1 cellular context compared by ENCODE assay signal in the genomic region with DNA sequence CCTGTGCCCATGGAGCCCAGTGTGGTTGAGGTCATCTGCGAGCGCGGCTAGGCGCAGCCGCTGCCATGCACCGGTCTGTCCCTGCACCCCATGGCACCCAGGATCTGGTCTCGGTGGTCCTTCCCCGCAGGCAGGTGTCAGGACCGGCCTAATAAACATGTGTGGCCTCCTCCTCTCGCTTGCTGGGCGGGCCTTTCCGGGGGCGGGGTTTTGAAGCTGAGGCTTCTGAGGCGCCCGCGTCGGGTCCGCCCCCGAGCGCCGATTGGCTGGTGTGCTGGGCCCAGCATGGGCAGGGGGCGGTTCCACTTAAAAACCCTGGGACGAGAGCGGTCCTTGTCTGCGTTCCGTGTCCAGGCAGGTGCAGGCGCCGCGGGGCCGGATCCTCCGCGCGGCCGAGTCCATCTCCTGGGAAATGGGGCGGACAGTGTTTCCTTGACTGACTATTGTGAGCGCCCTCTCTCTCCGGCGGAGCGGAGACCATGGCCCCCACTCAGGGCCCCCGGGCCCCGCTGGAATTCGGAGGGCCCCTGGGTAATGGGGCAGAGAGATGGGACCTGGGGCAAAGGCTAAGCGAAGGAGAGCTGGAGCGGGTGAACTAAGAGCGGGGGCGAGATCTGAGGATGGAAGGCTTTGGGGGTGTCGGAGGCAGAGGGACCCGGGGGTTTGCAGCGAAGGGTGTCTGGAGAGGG.
TF ChIP-seq lines count a peak whose summit lies in the region.

A gene (plus strand): TSS at position 336 of the 689 bp plus-strand sequence. CDS start 144 bp downstream, at position 480.

TF ChIP-seq in HepG2, 621 proteins besides CTCF, POLR2A, EP300 and RAD21 (continued from another document and continues in another):
- TF ChIP-seq, protein P1, sequence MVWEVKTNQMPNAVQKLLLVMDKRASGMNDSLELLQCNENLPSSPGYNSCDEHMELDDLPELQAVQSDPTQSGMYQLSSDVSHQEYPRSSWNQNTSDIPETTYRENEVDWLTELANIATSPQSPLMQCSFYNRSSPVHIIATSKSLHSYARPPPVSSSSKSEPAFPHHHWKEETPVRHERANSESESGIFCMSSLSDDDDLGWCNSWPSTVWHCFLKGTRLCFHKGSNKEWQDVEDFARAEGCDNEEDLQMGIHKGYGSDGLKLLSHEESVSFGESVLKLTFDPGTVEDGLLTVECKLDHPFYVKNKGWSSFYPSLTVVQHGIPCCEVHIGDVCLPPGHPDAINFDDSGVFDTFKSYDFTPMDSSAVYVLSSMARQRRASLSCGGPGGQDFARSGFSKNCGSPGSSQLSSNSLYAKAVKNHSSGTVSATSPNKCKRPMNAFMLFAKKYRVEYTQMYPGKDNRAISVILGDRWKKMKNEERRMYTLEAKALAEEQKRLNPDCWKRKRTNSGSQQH (CRISPR knock-in tag; IDR thresholded peaks at IDR 0.05; ENCODE audit: low read depth): 0 out of 2 replicates have a peak, but pooled peaks have one; percentile 51
- TF ChIP-seq, protein P2, sequence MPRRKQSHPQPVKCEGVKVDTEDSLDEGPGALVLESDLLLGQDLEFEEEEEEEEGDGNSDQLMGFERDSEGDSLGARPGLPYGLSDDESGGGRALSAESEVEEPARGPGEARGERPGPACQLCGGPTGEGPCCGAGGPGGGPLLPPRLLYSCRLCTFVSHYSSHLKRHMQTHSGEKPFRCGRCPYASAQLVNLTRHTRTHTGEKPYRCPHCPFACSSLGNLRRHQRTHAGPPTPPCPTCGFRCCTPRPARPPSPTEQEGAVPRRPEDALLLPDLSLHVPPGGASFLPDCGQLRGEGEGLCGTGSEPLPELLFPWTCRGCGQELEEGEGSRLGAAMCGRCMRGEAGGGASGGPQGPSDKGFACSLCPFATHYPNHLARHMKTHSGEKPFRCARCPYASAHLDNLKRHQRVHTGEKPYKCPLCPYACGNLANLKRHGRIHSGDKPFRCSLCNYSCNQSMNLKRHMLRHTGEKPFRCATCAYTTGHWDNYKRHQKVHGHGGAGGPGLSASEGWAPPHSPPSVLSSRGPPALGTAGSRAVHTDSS (CRISPR knock-in tag; conservative IDR thresholded peaks at IDR 0.05): no peak; the same call in 1 of the 2 replicates
- 0 out of 2 replicates have a peak, but pooled peaks have one; percentile 11 for TF ChIP-seq PHF20 (CRISPR knock-in tag; IDR thresholded peaks at IDR 0.05)
- no peak for TF ChIP-seq ARNT (IDR thresholded peaks at IDR 0.05)
- TF ChIP-seq NONO (IDR thresholded peaks at IDR 0.05): no peak
- peak; percentile 69 for TF ChIP-seq NONO (CRISPR knock-in tag; conservative IDR thresholded peaks at IDR 0.05)
- TF ChIP-seq, protein P3, sequence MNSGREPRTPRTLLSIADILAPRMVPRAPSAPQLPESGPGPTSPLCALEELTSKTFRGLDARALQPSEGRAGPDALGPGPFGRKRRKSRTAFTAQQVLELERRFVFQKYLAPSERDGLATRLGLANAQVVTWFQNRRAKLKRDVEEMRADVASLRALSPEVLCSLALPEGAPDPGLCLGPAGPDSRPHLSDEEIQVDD (CRISPR knock-in tag; IDR thresholded peaks at IDR 0.05; ENCODE audit: borderline replicate concordance): no peak
- TF ChIP-seq ZSCAN12 (CRISPR knock-in tag; IDR thresholded peaks at IDR 0.05): peak; percentile 40; the same call in 1 of the 2 replicates
- TF ChIP-seq, protein P4, sequence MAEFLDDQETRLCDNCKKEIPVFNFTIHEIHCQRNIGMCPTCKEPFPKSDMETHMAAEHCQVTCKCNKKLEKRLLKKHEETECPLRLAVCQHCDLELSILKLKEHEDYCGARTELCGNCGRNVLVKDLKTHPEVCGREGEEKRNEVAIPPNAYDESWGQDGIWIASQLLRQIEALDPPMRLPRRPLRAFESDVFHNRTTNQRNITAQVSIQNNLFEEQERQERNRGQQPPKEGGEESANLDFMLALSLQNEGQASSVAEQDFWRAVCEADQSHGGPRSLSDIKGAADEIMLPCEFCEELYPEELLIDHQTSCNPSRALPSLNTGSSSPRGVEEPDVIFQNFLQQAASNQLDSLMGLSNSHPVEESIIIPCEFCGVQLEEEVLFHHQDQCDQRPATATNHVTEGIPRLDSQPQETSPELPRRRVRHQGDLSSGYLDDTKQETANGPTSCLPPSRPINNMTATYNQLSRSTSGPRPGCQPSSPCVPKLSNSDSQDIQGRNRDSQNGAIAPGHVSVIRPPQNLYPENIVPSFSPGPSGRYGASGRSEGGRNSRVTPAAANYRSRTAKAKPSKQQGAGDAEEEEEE (CRISPR knock-in tag; IDR thresholded peaks at IDR 0.05; ENCODE audit: borderline replicate concordance): no peak
- TF ChIP-seq NFYB (CRISPR knock-in tag; IDR thresholded peaks at IDR 0.05): peak; percentile 92
- TF ChIP-seq KDM5B (CRISPR knock-in tag; IDR thresholded peaks at IDR 0.05; ENCODE audit: borderline replicate concordance): peak; percentile 49
- TF ChIP-seq PTBP1 (IDR thresholded peaks at IDR 0.05; ENCODE audit: low read depth, low read length, poor library complexity, severe bottlenecking): no peak
- TF ChIP-seq, protein P5, sequence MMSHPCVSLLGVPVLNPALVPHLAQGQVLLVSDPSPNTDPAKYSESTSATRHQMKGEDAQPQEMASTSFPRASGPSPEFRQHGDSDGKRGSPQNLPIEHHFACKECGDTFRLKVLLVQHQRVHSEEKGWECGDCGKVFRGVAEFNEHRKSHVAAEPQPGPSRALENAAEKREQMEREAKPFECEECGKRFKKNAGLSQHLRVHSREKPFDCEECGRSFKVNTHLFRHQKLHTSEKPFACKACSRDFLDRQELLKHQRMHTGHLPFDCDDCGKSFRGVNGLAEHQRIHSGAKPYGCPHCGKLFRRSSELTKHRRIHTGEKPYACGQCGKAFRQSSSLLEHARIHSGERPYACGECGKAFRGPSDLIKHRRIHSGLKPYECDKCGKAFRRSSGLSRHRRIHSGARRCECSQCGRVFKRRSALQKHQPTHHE (CRISPR knock-in tag; IDR thresholded peaks at IDR 0.05; ENCODE audit: borderline replicate concordance): 0 out of 2 replicates have a peak, but pooled peaks have one; percentile 83
- TF ChIP-seq RBM39 (IDR thresholded peaks at IDR 0.05; ENCODE audit: low read depth, low read length, poor library complexity, severe bottlenecking): peak; percentile 50
- no peak for TF ChIP-seq HOXA7 (CRISPR knock-in tag; IDR thresholded peaks at IDR 0.05)
- TF ChIP-seq FOXK1 (CRISPR knock-in tag; IDR thresholded peaks at IDR 0.05; ENCODE audit: borderline replicate concordance, low read depth): 0 out of 2 replicates have a peak, but pooled peaks have one; percentile 53
- peak; percentile 21; the same call in 1 of the 2 replicates for TF ChIP-seq XBP1 (CRISPR knock-in tag; IDR thresholded peaks at IDR 0.05)
- no peak for TF ChIP-seq GTF3A (CRISPR knock-in tag; conservative IDR thresholded peaks at IDR 0.05)
- 0 out of 2 replicates have a peak, but pooled peaks have one; percentile 48 for TF ChIP-seq ZNF557 (CRISPR knock-in tag; IDR thresholded peaks at IDR 0.05)
- 0 out of 2 replicates have a peak, but pooled peaks have one; percentile 29 for TF ChIP-seq ZSCAN31 (CRISPR knock-in tag; IDR thresholded peaks at IDR 0.05; ENCODE audit: low read depth)
- peak; percentile 69 for TF ChIP-seq ZFY (CRISPR knock-in tag; IDR thresholded peaks at IDR 0.05)
- TF ChIP-seq ZNF75D (CRISPR knock-in tag; IDR thresholded peaks at IDR 0.05; ENCODE audit: borderline replicate concordance): 0 out of 2 replicates have a peak, but pooled peaks have one; percentile 40
- TF ChIP-seq CBX1 (IDR thresholded peaks at IDR 0.05; ENCODE audit: low read depth): peak; percentile 77
- TF ChIP-seq HOXD1 (CRISPR knock-in tag; IDR thresholded peaks at IDR 0.05): peak; percentile 58; the same call in 1 of the 2 replicates
- TF ChIP-seq TOE1 (CRISPR knock-in tag; IDR thresholded peaks at IDR 0.05): no peak
- TF ChIP-seq ZNF501 (CRISPR knock-in tag; IDR thresholded peaks at IDR 0.05): peak; percentile 68; the same call in 1 of the 2 replicates
- TF ChIP-seq MIER2 (CRISPR knock-in tag; IDR thresholded peaks at IDR 0.05): no peak
- peak; percentile 12; the same call in 1 of the 2 replicates for TF ChIP-seq FOXK2 (IDR thresholded peaks at IDR 0.05)
- peak; percentile 45; the same call in 1 of the 2 replicates for TF ChIP-seq ZNF556 (CRISPR knock-in tag; IDR thresholded peaks at IDR 0.05; ENCODE audit: borderline replicate concordance)
- TF ChIP-seq, protein P6, sequence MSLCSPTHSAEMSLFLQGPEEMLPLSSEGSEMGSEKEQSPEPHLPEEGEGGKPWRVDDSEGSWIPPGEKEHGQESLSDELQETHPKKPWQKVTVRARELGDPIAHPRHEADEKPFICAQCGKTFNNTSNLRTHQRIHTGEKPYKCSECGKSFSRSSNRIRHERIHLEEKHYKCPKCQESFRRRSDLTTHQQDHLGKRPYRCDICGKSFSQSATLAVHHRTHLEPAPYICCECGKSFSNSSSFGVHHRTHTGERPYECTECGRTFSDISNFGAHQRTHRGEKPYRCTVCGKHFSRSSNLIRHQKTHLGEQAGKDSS (CRISPR knock-in tag; IDR thresholded peaks at IDR 0.05; ENCODE audit: borderline replicate concordance, low read depth): peak; percentile 54; the same call in 1 of the 2 replicates
- TF ChIP-seq, protein P7, sequence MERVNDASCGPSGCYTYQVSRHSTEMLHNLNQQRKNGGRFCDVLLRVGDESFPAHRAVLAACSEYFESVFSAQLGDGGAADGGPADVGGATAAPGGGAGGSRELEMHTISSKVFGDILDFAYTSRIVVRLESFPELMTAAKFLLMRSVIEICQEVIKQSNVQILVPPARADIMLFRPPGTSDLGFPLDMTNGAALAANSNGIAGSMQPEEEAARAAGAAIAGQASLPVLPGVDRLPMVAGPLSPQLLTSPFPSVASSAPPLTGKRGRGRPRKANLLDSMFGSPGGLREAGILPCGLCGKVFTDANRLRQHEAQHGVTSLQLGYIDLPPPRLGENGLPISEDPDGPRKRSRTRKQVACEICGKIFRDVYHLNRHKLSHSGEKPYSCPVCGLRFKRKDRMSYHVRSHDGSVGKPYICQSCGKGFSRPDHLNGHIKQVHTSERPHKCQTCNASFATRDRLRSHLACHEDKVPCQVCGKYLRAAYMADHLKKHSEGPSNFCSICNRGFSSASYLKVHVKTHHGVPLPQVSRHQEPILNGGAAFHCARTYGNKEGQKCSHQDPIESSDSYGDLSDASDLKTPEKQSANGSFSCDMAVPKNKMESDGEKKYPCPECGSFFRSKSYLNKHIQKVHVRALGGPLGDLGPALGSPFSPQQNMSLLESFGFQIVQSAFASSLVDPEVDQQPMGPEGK (CRISPR knock-in tag; IDR thresholded peaks at IDR 0.05): peak; percentile 22; the same call in 1 of the 2 replicates
- TF ChIP-seq, protein P8, sequence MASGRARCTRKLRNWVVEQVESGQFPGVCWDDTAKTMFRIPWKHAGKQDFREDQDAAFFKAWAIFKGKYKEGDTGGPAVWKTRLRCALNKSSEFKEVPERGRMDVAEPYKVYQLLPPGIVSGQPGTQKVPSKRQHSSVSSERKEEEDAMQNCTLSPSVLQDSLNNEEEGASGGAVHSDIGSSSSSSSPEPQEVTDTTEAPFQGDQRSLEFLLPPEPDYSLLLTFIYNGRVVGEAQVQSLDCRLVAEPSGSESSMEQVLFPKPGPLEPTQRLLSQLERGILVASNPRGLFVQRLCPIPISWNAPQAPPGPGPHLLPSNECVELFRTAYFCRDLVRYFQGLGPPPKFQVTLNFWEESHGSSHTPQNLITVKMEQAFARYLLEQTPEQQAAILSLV (CRISPR knock-in tag; IDR thresholded peaks at IDR 0.05; ENCODE audit: borderline replicate concordance): 0 out of 2 replicates have a peak, but pooled peaks have one; percentile 3
- peak; percentile 50 for TF ChIP-seq TEAD3 (CRISPR knock-in tag; optimal IDR thresholded peaks at IDR 0.05; ENCODE audit: borderline replicate concordance)
- peak; percentile 52; the same call in 1 of the 2 replicates for TF ChIP-seq MEIS1 (CRISPR knock-in tag; IDR thresholded peaks at IDR 0.05; ENCODE audit: borderline replicate concordance)
- TF ChIP-seq, protein P9, sequence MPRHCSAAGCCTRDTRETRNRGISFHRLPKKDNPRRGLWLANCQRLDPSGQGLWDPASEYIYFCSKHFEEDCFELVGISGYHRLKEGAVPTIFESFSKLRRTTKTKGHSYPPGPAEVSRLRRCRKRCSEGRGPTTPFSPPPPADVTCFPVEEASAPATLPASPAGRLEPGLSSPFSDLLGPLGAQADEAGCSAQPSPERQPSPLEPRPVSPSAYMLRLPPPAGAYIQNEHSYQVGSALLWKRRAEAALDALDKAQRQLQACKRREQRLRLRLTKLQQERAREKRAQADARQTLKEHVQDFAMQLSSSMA (CRISPR knock-in tag; IDR thresholded peaks at IDR 0.05): 0 out of 2 replicates have a peak, but pooled peaks have one; percentile 16
- peak; percentile 16; the same call in 1 of the 2 replicates for TF ChIP-seq RXRB (CRISPR knock-in tag; IDR thresholded peaks at IDR 0.05; ENCODE audit: borderline replicate concordance)
- peak; percentile 41; the same call in 1 of the 2 replicates for TF ChIP-seq ZNF430 (CRISPR knock-in tag; IDR thresholded peaks at IDR 0.05)
- TF ChIP-seq, protein P10, sequence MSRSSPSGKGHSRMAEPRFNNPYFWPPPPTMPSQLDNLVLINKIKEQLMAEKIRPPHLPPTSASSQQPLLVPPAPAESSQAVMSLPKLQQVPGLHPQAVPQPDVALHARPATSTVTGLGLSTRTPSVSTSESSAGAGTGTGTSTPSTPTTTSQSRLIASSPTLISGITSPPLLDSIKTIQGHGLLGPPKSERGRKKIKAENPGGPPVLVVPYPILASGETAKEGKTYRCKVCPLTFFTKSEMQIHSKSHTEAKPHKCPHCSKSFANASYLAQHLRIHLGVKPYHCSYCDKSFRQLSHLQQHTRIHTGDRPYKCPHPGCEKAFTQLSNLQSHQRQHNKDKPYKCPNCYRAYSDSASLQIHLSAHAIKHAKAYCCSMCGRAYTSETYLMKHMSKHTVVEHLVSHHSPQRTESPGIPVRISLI (CRISPR knock-in tag; IDR thresholded peaks at IDR 0.05; ENCODE audit: borderline replicate concordance): no peak
- peak; percentile 81; the same call in 1 of the 3 replicates for TF ChIP-seq MXI1 (IDR thresholded peaks at IDR 0.05; ENCODE audit: borderline replicate concordance, low read depth, low read length)
- TF ChIP-seq CREB1 (IDR thresholded peaks at IDR 0.05): peak; percentile 59; the same call in 1 of the 2 replicates
- TF ChIP-seq CREB1 (CRISPR knock-in tag; IDR thresholded peaks at IDR 0.05): peak; percentile 70
- TF ChIP-seq ZNF772 (CRISPR knock-in tag; IDR thresholded peaks at IDR 0.05): peak; percentile 47; the same call in 1 of the 2 replicates
- peak; percentile 66; the same call in 1 of the 2 replicates for TF ChIP-seq ZFX (CRISPR knock-in tag; IDR thresholded peaks at IDR 0.05; ENCODE audit: low read depth)
- 0 out of 2 replicates have a peak, but pooled peaks have one; percentile 27 for TF ChIP-seq CREM (IDR thresholded peaks at IDR 0.05)
- TF ChIP-seq CREM (CRISPR knock-in tag; IDR thresholded peaks at IDR 0.05): no peak
- no peak for TF ChIP-seq SAFB2 (CRISPR knock-in tag; IDR thresholded peaks at IDR 0.05; ENCODE audit: borderline replicate concordance, low read depth)
- TF ChIP-seq BORCS8-MEF2B (CRISPR knock-in tag; IDR thresholded peaks at IDR 0.05): peak; percentile 66
- no peak; the same call in 1 of the 2 replicates for TF ChIP-seq TBX2 (CRISPR knock-in tag; IDR thresholded peaks at IDR 0.05; ENCODE audit: borderline replicate concordance)
- TF ChIP-seq ZNF510 (CRISPR knock-in tag; IDR thresholded peaks at IDR 0.05; ENCODE audit: low read depth): peak; percentile 64; the same call in 1 of the 2 replicates
